In genomic region chr14:103519043-103519836, GRCh38 we compare ENCODE assay signal across 1 cellular context.
TF ChIP-seq lines count a peak whose summit lies in the region.

No MANE protein-coding gene starts in this region.

TF ChIP-seq in K562, 482 proteins besides CTCF, POLR2A, EP300 and RAD21 (continued from another document and continues in another):
- TF ChIP-seq GTF3C2 (IDR thresholded peaks at IDR 0.05; ENCODE audit: borderline replicate concordance, extremely low read depth, insufficient read length) (no peak), ETV1 (tag; conservative IDR thresholded peaks at IDR 0.05; ENCODE audit: low read depth) (peak; percentile 61), SMC3 (conservative IDR thresholded peaks at IDR 0.05; ENCODE audit: insufficient read depth, low read depth, low read length) (no peak), CEBPB (tag; IDR thresholded peaks at IDR 0.05) (no peak), TAF7 (tag; IDR thresholded peaks at IDR 0.05) (no peak), SRSF9 (IDR thresholded peaks at IDR 0.05; ENCODE audit: borderline replicate concordance, low read depth, low read length) (no peak), FOXA3 (CRISPR knock-in tag; conservative IDR thresholded peaks at IDR 0.05 in 1 of 2, IDR thresholded peaks at IDR 0.05 in 1 of 2) (no peak), RNF2 (IDR thresholded peaks at IDR 0.05) (no peak), SLC30A9 (CRISPR knock-in tag; IDR thresholded peaks at IDR 0.05) (no peak), ZNF518B (CRISPR knock-in tag; IDR thresholded peaks at IDR 0.05) (no peak), MBD2 (IDR thresholded peaks at IDR 0.05; ENCODE audit: borderline replicate concordance, low read depth) (no peak), ZNF324 (CRISPR knock-in tag; IDR thresholded peaks at IDR 0.05) (no peak), DMBX1 (CRISPR knock-in tag; IDR thresholded peaks at IDR 0.05; ENCODE audit: borderline replicate concordance) (no peak), ZNF644 (tag; IDR thresholded peaks at IDR 0.05; ENCODE audit: low read depth) (no peak), NCOA2 (IDR thresholded peaks at IDR 0.05; ENCODE audit: partially characterized antibody in 2 of 2) (no peak), NR2C1 (IDR thresholded peaks at IDR 0.05) (no peak), NR2C1 (tag; IDR thresholded peaks at IDR 0.05) (no peak), HDGF (IDR thresholded peaks at IDR 0.05) (no peak), ATF1 (CRISPR knock-in tag; IDR thresholded peaks at IDR 0.05) (no peak), ATF1 (tag; IDR thresholded peaks at IDR 0.05) (no peak), ERF (CRISPR knock-in tag; IDR thresholded peaks at IDR 0.05) (no peak), NFXL1 (CRISPR knock-in tag; IDR thresholded peaks at IDR 0.05) (no peak), ZZZ3 (IDR thresholded peaks at IDR 0.05) (no peak), MAFK (IDR thresholded peaks at IDR 0.05; ENCODE audit: low read length) (no peak), CXXC5 (CRISPR knock-in tag; IDR thresholded peaks at IDR 0.05) (no peak), NFIC (IDR thresholded peaks at IDR 0.05) (peak; percentile 9; the same call in 1 of the 2 replicates), HSF4 (CRISPR knock-in tag; IDR thresholded peaks at IDR 0.05; ENCODE audit: borderline replicate concordance) (no peak), LEF1 (IDR thresholded peaks at IDR 0.05) (no peak), EZH2 (IDR thresholded peaks at IDR 0.05; ENCODE audit: borderline replicate concordance, low read depth, low read length) (no peak), FOXO4 (CRISPR knock-in tag; IDR thresholded peaks at IDR 0.05) (no peak), ZBTB17 (CRISPR knock-in tag; IDR thresholded peaks at IDR 0.05) (no peak), CBX2 (IDR thresholded peaks at IDR 0.05; ENCODE audit: insufficient read depth, low read length, poor library complexity, severe bottlenecking) (no peak), ATF2 (CRISPR knock-in tag; IDR thresholded peaks at IDR 0.05) (no peak), NELFE (IDR thresholded peaks at IDR 0.05; ENCODE audit: insufficient read depth, insufficient read length) (no peak), DDX20 (tag; IDR thresholded peaks at IDR 0.05; ENCODE audit: low read depth) (no peak), NR0B1 (IDR thresholded peaks at IDR 0.05; ENCODE audit: partially characterized antibody) (no peak), NR2F6 (CRISPR knock-in tag; IDR thresholded peaks at IDR 0.05) (no peak), L3MBTL2 (IDR thresholded peaks at IDR 0.05) (peak; percentile 34; the same call in 1 of the 2 replicates), SIN3B (IDR thresholded peaks at IDR 0.05; ENCODE audit: low read depth) (no peak), XRCC3 (IDR thresholded peaks at IDR 0.05) (no peak), ZNF354B (CRISPR knock-in tag; IDR thresholded peaks at IDR 0.05) (no peak), GATAD2B (IDR thresholded peaks at IDR 0.05; ENCODE audit: borderline replicate concordance) (0 out of 2 replicates have a peak, but pooled peaks have one; percentile 18), HNRNPUL1 (IDR thresholded peaks at IDR 0.05; ENCODE audit: low read length) (no peak), KDM2B (CRISPR knock-in tag; IDR thresholded peaks at IDR 0.05) (no peak), MXI1 (IDR thresholded peaks at IDR 0.05; ENCODE audit: low read depth, low read length) (no peak), XRCC4 (IDR thresholded peaks at IDR 0.05; ENCODE audit: extremely low read depth, insufficient read depth, insufficient read length) (no peak), ZNF41 (CRISPR knock-in tag; conservative IDR thresholded peaks at IDR 0.05) (no peak), HNRNPH1 (optimal IDR thresholded peaks at IDR 0.05; ENCODE audit: low read depth, low read length) (no peak), EHMT2 (IDR thresholded peaks at IDR 0.05) (no peak), ZBTB12 (CRISPR knock-in tag; IDR thresholded peaks at IDR 0.05) (no peak), RFX5 (IDR thresholded peaks at IDR 0.05; ENCODE audit: low read depth, low read length) (no peak)
- TF ChIP-seq, protein P1, sequence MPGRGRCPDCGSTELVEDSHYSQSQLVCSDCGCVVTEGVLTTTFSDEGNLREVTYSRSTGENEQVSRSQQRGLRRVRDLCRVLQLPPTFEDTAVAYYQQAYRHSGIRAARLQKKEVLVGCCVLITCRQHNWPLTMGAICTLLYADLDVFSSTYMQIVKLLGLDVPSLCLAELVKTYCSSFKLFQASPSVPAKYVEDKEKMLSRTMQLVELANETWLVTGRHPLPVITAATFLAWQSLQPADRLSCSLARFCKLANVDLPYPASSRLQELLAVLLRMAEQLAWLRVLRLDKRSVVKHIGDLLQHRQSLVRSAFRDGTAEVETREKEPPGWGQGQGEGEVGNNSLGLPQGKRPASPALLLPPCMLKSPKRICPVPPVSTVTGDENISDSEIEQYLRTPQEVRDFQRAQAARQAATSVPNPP (IDR thresholded peaks at IDR 0.05; ENCODE audit: borderline replicate concordance, insufficient read depth, insufficient read length) = no peak
- TF ChIP-seq, protein P2, sequence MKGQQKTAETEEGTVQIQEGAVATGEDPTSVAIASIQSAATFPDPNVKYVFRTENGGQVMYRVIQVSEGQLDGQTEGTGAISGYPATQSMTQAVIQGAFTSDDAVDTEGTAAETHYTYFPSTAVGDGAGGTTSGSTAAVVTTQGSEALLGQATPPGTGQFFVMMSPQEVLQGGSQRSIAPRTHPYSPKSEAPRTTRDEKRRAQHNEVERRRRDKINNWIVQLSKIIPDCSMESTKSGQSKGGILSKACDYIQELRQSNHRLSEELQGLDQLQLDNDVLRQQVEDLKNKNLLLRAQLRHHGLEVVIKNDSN (CRISPR knock-in tag; IDR thresholded peaks at IDR 0.05) = no peak
- TF ChIP-seq, protein P3, sequence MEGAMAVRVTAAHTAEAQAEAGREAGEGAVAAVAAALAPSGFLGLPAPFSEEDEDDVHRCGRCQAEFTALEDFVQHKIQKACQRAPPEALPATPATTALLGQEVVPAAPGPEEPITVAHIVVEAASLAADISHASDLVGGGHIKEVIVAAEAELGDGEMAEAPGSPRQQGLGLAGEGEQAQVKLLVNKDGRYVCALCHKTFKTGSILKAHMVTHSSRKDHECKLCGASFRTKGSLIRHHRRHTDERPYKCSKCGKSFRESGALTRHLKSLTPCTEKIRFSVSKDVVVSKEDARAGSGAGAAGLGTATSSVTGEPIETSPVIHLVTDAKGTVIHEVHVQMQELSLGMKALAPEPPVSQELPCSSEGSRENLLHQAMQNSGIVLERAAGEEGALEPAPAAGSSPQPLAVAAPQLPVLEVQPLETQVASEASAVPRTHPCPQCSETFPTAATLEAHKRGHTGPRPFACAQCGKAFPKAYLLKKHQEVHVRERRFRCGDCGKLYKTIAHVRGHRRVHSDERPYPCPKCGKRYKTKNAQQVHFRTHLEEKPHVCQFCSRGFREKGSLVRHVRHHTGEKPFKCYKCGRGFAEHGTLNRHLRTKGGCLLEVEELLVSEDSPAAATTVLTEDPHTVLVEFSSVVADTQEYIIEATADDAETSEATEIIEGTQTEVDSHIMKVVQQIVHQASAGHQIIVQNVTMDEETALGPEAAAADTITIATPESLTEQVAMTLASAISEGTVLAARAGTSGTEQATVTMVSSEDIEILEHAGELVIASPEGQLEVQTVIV (CRISPR knock-in tag; IDR thresholded peaks at IDR 0.05; ENCODE audit: borderline replicate concordance) = no peak
- TF ChIP-seq, protein P4, sequence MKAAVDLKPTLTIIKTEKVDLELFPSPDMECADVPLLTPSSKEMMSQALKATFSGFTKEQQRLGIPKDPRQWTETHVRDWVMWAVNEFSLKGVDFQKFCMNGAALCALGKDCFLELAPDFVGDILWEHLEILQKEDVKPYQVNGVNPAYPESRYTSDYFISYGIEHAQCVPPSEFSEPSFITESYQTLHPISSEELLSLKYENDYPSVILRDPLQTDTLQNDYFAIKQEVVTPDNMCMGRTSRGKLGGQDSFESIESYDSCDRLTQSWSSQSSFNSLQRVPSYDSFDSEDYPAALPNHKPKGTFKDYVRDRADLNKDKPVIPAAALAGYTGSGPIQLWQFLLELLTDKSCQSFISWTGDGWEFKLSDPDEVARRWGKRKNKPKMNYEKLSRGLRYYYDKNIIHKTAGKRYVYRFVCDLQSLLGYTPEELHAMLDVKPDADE (conservative IDR thresholded peaks at IDR 0.05; ENCODE audit: control insufficient read depth, low read depth, low read length) = no peak
